10 cellular contexts compared by ENCODE assay signal in the genomic region with DNA sequence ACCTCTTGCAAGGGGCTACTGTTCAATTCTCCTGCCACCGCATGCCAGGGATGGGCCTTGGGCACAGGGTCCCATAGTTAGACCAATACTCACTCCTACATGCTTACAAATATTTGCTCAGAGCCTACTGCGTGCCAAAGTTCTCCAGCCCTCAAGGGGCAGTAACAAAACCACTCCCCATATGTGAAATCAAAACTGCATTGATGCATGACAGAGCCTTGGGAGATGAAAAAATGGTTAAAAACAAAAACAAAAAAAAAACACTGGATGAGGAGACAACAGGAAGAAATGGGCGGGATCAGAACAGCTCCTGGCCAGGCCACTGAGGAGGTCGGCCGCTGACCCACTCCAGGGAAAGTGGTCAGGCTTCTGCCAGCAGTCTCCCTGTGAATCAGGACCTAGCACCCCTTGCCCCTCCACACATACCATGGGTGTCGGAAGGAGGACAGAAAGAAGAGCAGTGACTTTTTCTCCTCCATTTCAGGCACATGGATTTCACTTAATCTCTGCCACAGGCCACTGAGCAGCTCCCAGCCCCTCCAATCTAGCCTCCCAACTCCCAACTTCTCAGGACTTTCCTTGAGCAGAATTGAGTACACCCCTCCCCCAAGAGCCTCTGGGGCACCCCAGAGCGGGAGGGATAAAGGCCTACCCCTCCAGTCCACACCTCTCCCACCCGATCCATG. TPM values are rescaled to one million over a fixed set of nuclear protein-coding genes. Genes with fewer than 3 reads are reported as not detected.
A peak's percentile ranks its signal among the peaks of the same experiment; 100 is the strongest.
DNase-seq lines count a peak whose midpoint lies in the region; ATAC-seq, FAIRE-seq and TF ChIP-seq lines count a peak whose summit lies in the region.
"Had no signal": no experiment of that assay in that cellular context is flagged by ENCODE, and none has a peak within 500 bp of the region (broad histone marks: within the 10 kb centered on the region; RNA-seq: fewer than 3 reads in every experiment).

No MANE protein-coding gene starts in this region.

- peaks cover 67% of the 10 kb centered on the region for H3K36me3 Mint-ChIP-seq in Caco-2 (ENCODE audit: insufficient read depth, unreplicated experiment)
- peaks cover 7% of the 10 kb centered on the region for H3K36me3 Mint-ChIP-seq in astrocyte (ENCODE audit: low read depth, unreplicated experiment)

- no peak overlapping the region for H2AFZ ChIP-seq in astrocyte (ENCODE audit: low read depth, low read length)

- H3K9me3 Mint-ChIP-seq in Caco-2 (ENCODE audit: unreplicated experiment) (no peaks in the 10 kb centered on the region), astrocyte (ENCODE audit: unreplicated experiment) (no peaks in the 10 kb centered on the region)

- H3K4me1 ChIP-seq in Caco-2 (peaks cover 44% of the 10 kb centered on the region), astrocyte (ENCODE audit: insufficient read depth, low read length) (peaks cover 41% of the 10 kb centered on the region), rectal smooth muscle tissue (ENCODE audit: control insufficient read depth, insufficient read depth, low read length) (peaks cover 42% of the 10 kb centered on the region)

- H3K27ac Mint-ChIP-seq in Caco-2 (ENCODE audit: unreplicated experiment): peak overlapping the region; percentile 82
- H3K27ac Mint-ChIP-seq in astrocyte (ENCODE audit: unreplicated experiment): no peak overlapping the region

- DNase-seq in Caco-2 (no peak), astrocyte (ENCODE audit: low read depth) (no peak), GM10266 (ENCODE audit: extremely low spot score) (no peak), NCI-H82 (lab: John Stamatoyannopoulos, UW) (no peak)
- DNase-seq: foreskin keratinocyte; stimulated activated CD4-positive, alpha-beta T cell treated with anti-CD3 and anti-CD28 coated beads, Interleukin-4, amount 100 ng/mL, for 4 hours had no signal

- H3K27ac ChIP-seq in astrocyte (ENCODE audit: low read depth, low read length) (no peak overlapping the region), rectal smooth muscle tissue (ENCODE audit: low read depth, low read length) (peak overlapping the region; percentile 88)
- H3K27ac ChIP-seq: foreskin keratinocyte had no signal

- ATAC-seq in GM19467 (IDR thresholded peaks at IDR 0.05; ENCODE audit: unreplicated experiment) (no peak), GM21576 (IDR thresholded peaks at IDR 0.05; ENCODE audit: unreplicated experiment) (no peak)
- ATAC-seq: foreskin keratinocyte had no signal

- FAIRE-seq in astrocyte (lab: Jason Lieb, UNC): no peak

- peak overlapping the region; percentile 98 for H3K4me3 Mint-ChIP-seq in Caco-2 (ENCODE audit: unreplicated experiment)
- peak overlapping the region; percentile 85 for H3K4me3 Mint-ChIP-seq in astrocyte (ENCODE audit: unreplicated experiment)

- peak overlapping the region; percentile 97 for H3K4me2 ChIP-seq in astrocyte (ENCODE audit: low read length)

- H3K27me3 Mint-ChIP-seq in Caco-2 (ENCODE audit: insufficient read depth, unreplicated experiment) (no peaks in the 10 kb centered on the region), astrocyte (ENCODE audit: low read depth, unreplicated experiment) (no peaks in the 10 kb centered on the region)

- H3K4me3 ChIP-seq in Caco-2 (ENCODE audit: low read depth, low read length) (peak overlapping the region; percentile 84; the same call in 1 of the 2 replicates), astrocyte (ENCODE audit: insufficient read depth, low read depth, low read length) (no peak overlapping the region), iPS-18c (ENCODE audit: insufficient read depth, low read depth, low read length) (0 out of 2 replicates have a peak overlapping the region, but pooled peaks have one; percentile 9), rectal smooth muscle tissue (ENCODE audit: low read length) (peak overlapping the region; percentile 69)

- H3K36me3 ChIP-seq in Caco-2 (ENCODE audit: control insufficient read depth, insufficient read depth, low read length) (peaks cover 6% of the 10 kb centered on the region), astrocyte (ENCODE audit: insufficient read depth, low read length) (peaks cover 3% of the 10 kb centered on the region), rectal smooth muscle tissue (ENCODE audit: control insufficient read depth, insufficient read depth, low read length) (no peaks in the 10 kb centered on the region)

- intact Hi-C loops in Caco-2 (cut with micrococcal nuclease; ENCODE audit: unreplicated experiment): no loop called here

- H3K9me3 ChIP-seq in Caco-2 (no peaks in the 10 kb centered on the region), astrocyte (ENCODE audit: insufficient read depth, low read depth, low read length) (no peaks in the 10 kb centered on the region), iPS-18c (ENCODE audit: control insufficient read depth, insufficient read depth, low read length) (no peaks in the 10 kb centered on the region)

- H4K20me1 ChIP-seq in astrocyte (ENCODE audit: insufficient read depth, low read length): peaks cover 62% of the 10 kb centered on the region

- no peaks in the 10 kb centered on the region for H3K27me3 ChIP-seq in Caco-2 (replicated peaks; ENCODE audit: control insufficient read depth, insufficient read depth, low read length)
- no peaks in the 10 kb centered on the region for H3K27me3 ChIP-seq in astrocyte (ENCODE audit: insufficient read depth, low read length)
- H3K27me3 ChIP-seq in rectal smooth muscle tissue (ENCODE audit: control insufficient read depth, insufficient read depth, low read length): no peaks in the 10 kb centered on the region
- H3K27me3 ChIP-seq: foreskin keratinocyte had no signal

- H3K79me2 ChIP-seq in astrocyte (ENCODE audit: insufficient read depth, low read length): peaks cover 47% of the 10 kb centered on the region

- TF ChIP-seq CTCF in Caco-2 (IDR thresholded peaks at IDR 0.05; ENCODE audit: insufficient read depth in 1 of 2, low read depth in 1 of 2, low read length in 1 of 2, severe bottlenecking in 1 of 2, unreplicated experiment in 1 of 2): no peak
- no peak for TF ChIP-seq CTCF in astrocyte (IDR thresholded peaks at IDR 0.05; ENCODE audit: insufficient read depth, low read depth, low read length)
- no peak for TF ChIP-seq CTCF in GM10266 (IDR thresholded peaks at IDR 0.05; ENCODE audit: control insufficient read depth, insufficient read depth, low read depth, missing control alignments)

- peaks cover 53% of the 10 kb centered on the region for H3K4me1 Mint-ChIP-seq in Caco-2 (ENCODE audit: low read depth, unreplicated experiment)
- H3K4me1 Mint-ChIP-seq in astrocyte (ENCODE audit: low read depth, unreplicated experiment): peaks cover 40% of the 10 kb centered on the region

- BruUV-seq in Caco-2 (replicated peaks; lab: Mats Ljungman, UMichigan): no TSS peak

- CTCF ChIA-PET in Caco-2 (lab: Charles Lee): interaction anchor here (0.6 to 1.2 kb wide), 2 partner anchors 9 to 19 kb away, joined by 3 to 4 read pairs; no protein-coding TSS in a partner anchor

- POLR2A ChIA-PET in Caco-2 (lab: Charles Lee): no interaction called here

- no peak overlapping the region for H3K9ac ChIP-seq in astrocyte (ENCODE audit: low read length)
- H3K9ac ChIP-seq in rectal smooth muscle tissue (ENCODE audit: low read length): no peak overlapping the region

RNA-seq across cellular contexts. Expression of a gene that starts 2.8 kb away (rescaled TPM):
- 149 and 164 TPM in 2 replicates for total RNA-seq in Caco-2 (2022)
- total RNA-seq in astrocyte: 42.0 and 59.2 TPM in 2 replicates

RNA-seq across cellular contexts. Expression of a gene that starts 12.8 kb away (rescaled TPM):
- total RNA-seq in Caco-2 (2022) (48.9 and 59.5 TPM in 2 replicates), astrocyte (16.4 and 16.5 TPM in 2 replicates)

RNA-seq across cellular contexts. Expression of a gene that starts 13.0 kb away (rescaled TPM):
- 205 and 227 TPM in 2 replicates for total RNA-seq in Caco-2 (2022)
- 252 and 272 TPM in 2 replicates for total RNA-seq in astrocyte

RNA-seq across cellular contexts. Expression of a gene that starts 19.4 kb away (rescaled TPM):
- total RNA-seq in Caco-2 (2022): 14.4 and 15.9 TPM in 2 replicates
- total RNA-seq in astrocyte: 6.2 and 6.6 TPM in 2 replicates

RNA-seq across cellular contexts. Expression of a gene that starts 55.1 kb away (rescaled TPM):
- total RNA-seq in Caco-2 (2022): 1.7 and 2.3 TPM in 2 replicates
- total RNA-seq in astrocyte: not detected in 2 replicates
- total RNA-seq: foreskin keratinocyte had no signal
